In the genomic region with DNA sequence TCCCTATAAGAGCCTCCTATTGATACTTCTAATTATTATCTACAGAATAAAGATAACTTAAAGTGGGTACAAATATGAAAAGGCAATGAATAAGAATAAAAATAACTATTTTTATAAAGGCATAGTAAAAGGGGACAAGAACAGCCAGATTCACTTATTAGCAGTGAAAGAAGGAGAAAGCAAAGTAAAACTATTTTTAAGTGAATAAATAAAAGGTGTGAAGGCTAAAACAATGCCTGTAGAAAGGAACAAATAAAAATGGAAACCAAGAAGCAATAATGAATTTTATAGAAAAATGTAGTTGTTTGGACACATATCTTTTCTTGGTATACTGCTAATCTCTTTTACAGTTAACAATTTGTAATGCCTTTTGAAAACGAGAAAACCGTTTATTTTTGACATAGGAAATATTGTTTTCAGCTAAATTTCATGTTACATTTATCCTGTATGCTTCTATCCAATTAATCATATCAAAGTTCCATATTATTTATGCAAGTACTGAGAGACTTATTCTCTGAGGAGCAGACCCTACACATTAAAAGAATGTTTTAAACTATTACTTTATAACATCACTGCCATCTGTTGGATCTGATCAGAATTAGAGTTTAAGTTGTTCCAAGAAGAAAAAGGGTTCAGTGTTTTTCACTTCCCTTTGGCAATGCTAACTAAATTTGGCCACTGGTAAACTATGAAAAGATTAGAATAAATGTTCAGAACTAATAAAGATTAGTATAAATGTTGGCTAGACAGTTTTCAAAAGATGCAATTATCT, we compare ENCODE assay signal across 7 cellular contexts. TPM values are rescaled to one million over a fixed set of nuclear protein-coding genes. Genes with fewer than 3 reads are reported as not detected.
A peak's percentile ranks its signal among the peaks of the same experiment; 100 is the strongest.
DNase-seq lines count a peak whose midpoint lies in the region; ATAC-seq and TF ChIP-seq lines count a peak whose summit lies in the region.

No MANE protein-coding gene starts in this region.

- H3K4me3 Mint-ChIP-seq in activated CD8-positive, alpha-beta memory T cell treated with anti-CD3 and anti-CD28 coated beads, Interleukin-2, amount 10 ng/mL, durations not matched to agents 7 days and 5 days = no peak overlapping the region

- no peaks in the 10 kb centered on the region for H3K79me2 ChIP-seq in PC-9 (ENCODE audit: low read depth)

- BruUV-seq in PC-9 (replicated peaks; lab: Mats Ljungman, UMichigan) = no TSS peak

- H3K4me3 ChIP-seq in PC-9 (no peak overlapping the region), spleen (no peak overlapping the region)

- H2AFZ ChIP-seq in PC-9 = no peak overlapping the region

- DNase-seq in PC-9 = no peak
- peak; percentile 33 for DNase-seq in fibroblast of the conjunctiva (ENCODE audit: low read depth)
- no peak for DNase-seq in spleen
- DNase-seq in activated CD8-positive, alpha-beta memory T cell treated with anti-CD3 and anti-CD28 coated beads, Interleukin-2, amount 10 ng/mL, durations not matched to agents 7 days and 5 days = no peak
- no peak for DNase-seq in cerebellum (ENCODE audit: low spot score)

- ATAC-seq in HG03097 (IDR thresholded peaks at IDR 0.05; ENCODE audit: low FRiP score, unreplicated experiment) = peak; percentile 49
- ATAC-seq in activated CD8-positive, alpha-beta memory T cell treated with anti-CD3 and anti-CD28 coated beads, Interleukin-2, amount 10 ng/mL, durations not matched to agents 7 days and 5 days = no peak

- H3K4me2 ChIP-seq in PC-9 = no peak overlapping the region

- POLR2A ChIA-PET in PC-9 (lab: Charles Lee; ENCODE audit: unreplicated experiment) = no interaction called here

- 51 to 58% (median 57%) methylated on average over 2 of the region's 2 CpGs for WGBS in spleen, 5 donors

- peaks cover 14% of the 10 kb centered on the region for H3K4me1 Mint-ChIP-seq in activated CD8-positive, alpha-beta memory T cell treated with anti-CD3 and anti-CD28 coated beads, Interleukin-2, amount 10 ng/mL, durations not matched to agents 7 days and 5 days

- H3K27ac ChIP-seq in PC-9 (no peak overlapping the region), spleen (no peak overlapping the region)

- H3K4me1 ChIP-seq in PC-9 (replicated peaks; ENCODE audit: insufficient read depth) (no peaks in the 10 kb centered on the region), spleen (peaks cover 0 to 24% (median 12%) of the 10 kb centered on the region in 6 donors)

- TF ChIP-seq CTCF in GM12873 (IDR thresholded peaks at IDR 0.05; ENCODE audit: insufficient read depth, low read depth, low read length, missing control alignments) (peak; percentile 10), PC-9 (conservative IDR thresholded peaks at IDR 0.05) (peak; percentile 55), spleen (IDR thresholded peaks at IDR 0.05 in 8 of 11, conservative IDR thresholded peaks at IDR 0.05 in 3 of 11) (peak in 9 of 11 experiments; percentile 10 to 51 (median 38))

- no peaks in the 10 kb centered on the region for H3K9me2 ChIP-seq in PC-9 (ENCODE audit: insufficient read depth)

- H3K27me3 Mint-ChIP-seq in activated CD8-positive, alpha-beta memory T cell treated with anti-CD3 and anti-CD28 coated beads, Interleukin-2, amount 10 ng/mL, durations not matched to agents 7 days and 5 days = peaks cover 12% of the 10 kb centered on the region

- no peaks in the 10 kb centered on the region for H3K36me3 Mint-ChIP-seq in activated CD8-positive, alpha-beta memory T cell treated with anti-CD3 and anti-CD28 coated beads, Interleukin-2, amount 10 ng/mL, durations not matched to agents 7 days and 5 days

- CTCF ChIA-PET in PC-9 (lab: Charles Lee) = no interaction called here
- CTCF ChIA-PET in activated CD8-positive, alpha-beta memory T cell treated with anti-CD3 and anti-CD28 coated beads, Interleukin-2, amount 10 ng/mL, durations not matched to agents 7 days and 5 days (lab: Charles Lee) = interaction anchor here (0.9 to 3.4 kb wide), 4 partner anchors 413 to 996 kb away, joined by 3 to 26 read pairs (median 6); no protein-coding TSS in a partner anchor

- H3K36me3 ChIP-seq in PC-9 (ENCODE audit: low read depth) (no peaks in the 10 kb centered on the region), spleen (no peaks in the 10 kb centered on the region)

- no peaks in the 10 kb centered on the region for H3K27me3 ChIP-seq in PC-9 (ENCODE audit: insufficient read depth, low read depth)
- H3K27me3 ChIP-seq in spleen (replicated peaks in 1 of 7) = no peaks in the 10 kb centered on the region

- H3F3A ChIP-seq in PC-9 (ENCODE audit: insufficient read depth, low read depth) = no peaks in the 10 kb centered on the region

- intact Hi-C loops in PC-9 (cut with micrococcal nuclease; ENCODE audit: unreplicated experiment) = loop anchor here (2.0 to 10.0 kb wide), 6 partner anchors 62 to 1712 kb away; a partner anchor contains a TSS
- intact Hi-C loops in spleen (cut with DNase I; ENCODE audit: low total_unique reads) = loop anchor here (5.0 to 10.0 kb wide), 2 partner anchors 412 to 985 kb away; a partner anchor contains a TSS

- H3K27ac Mint-ChIP-seq in activated CD8-positive, alpha-beta memory T cell treated with anti-CD3 and anti-CD28 coated beads, Interleukin-2, amount 10 ng/mL, durations not matched to agents 7 days and 5 days = no peak overlapping the region

- H3K9me3 Mint-ChIP-seq in activated CD8-positive, alpha-beta memory T cell treated with anti-CD3 and anti-CD28 coated beads, Interleukin-2, amount 10 ng/mL, durations not matched to agents 7 days and 5 days (ENCODE audit: low read depth) = no peaks in the 10 kb centered on the region

- H3K9me3 ChIP-seq in PC-9 (ENCODE audit: insufficient read depth, low read depth) (no peaks in the 10 kb centered on the region), spleen (no peaks in the 10 kb centered on the region)

- TF ChIP-seq POLR2A in spleen (IDR thresholded peaks at IDR 0.05) = no peak

- H4K20me1 ChIP-seq in PC-9 (ENCODE audit: insufficient read depth) = no peaks in the 10 kb centered on the region

RNA-seq across cellular contexts. Expression of a gene that starts 59.1 kb away (rescaled TPM):
- total RNA-seq in PC-9 (2021) (10.0 and 14.4 TPM in 2 replicates), spleen (under 1 TPM in 2 of 7 donors, not detected in 5; 0.66 to 0.85 TPM), cerebellum (7.8 TPM)
- not detected for polyA plus RNA-seq in spleen
- total RNA-seq in activated CD8-positive, alpha-beta memory T cell treated with anti-CD3 and anti-CD28 coated beads, Interleukin-2, amount 10 ng/mL, durations not matched to agents 7 days and 5 days = not detected
